ENCODE assay signal across 9 cellular contexts in the genomic region with DNA sequence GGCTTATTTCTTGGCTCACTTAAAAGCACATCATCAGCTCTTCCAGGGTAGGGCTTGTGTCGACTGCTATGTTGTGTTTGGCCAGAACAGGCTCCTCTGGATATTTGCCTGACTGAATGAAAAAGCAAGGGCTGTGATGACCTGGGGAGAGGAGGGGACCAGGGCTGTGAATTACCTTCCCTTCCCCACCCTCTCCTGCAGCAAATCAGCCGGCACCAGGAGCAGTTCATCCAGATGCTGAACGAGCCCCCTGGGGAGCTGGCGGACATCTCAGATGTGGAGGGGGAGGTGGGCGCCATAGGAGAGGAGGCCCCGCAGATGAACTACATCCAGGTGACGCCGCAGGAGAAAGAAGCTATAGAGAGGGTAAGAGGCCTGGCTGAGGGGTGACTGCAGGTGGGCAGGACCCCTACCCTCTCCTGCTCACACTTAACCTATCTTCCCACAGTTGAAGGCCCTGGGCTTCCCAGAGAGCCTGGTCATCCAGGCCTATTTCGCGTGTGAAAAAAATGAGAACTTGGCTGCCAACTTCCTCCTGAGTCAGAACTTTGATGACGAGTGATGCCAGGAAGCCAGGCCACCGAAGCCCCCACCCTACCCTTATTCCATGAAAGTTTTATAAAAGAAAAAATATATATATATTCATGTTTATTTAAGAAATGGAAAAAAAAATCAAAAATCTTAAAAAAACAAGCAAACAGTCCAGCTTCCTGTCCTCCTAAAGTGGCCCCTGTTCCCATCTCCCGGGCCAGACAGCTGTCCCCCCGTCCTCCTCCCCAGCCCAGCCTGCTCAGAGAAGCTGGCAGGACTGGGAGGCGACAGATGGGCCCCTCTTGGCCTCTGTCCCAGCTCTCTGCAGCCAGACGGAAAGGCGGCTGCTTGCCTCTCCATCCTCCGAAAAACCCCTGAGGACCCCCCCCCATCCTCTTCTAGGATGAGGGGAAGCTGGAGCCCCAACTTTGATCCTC. TPM values are rescaled to one million over a fixed set of nuclear protein-coding genes. Genes with fewer than 3 reads are reported as not detected.
DNase-seq lines count a peak whose midpoint lies in the region; TF ChIP-seq lines count a peak whose summit lies in the region.
"Had no signal": no experiment of that assay in that cellular context is flagged by ENCODE, and none has a peak within 500 bp of the region (broad histone marks: within the 10 kb centered on the region; RNA-seq: fewer than 3 reads in every experiment).

No MANE protein-coding gene starts in this region.

- H3K9me3 Mint-ChIP-seq in mesothelial cell of epicardium, result no peaks in the 10 kb centered on the region

- TF ChIP-seq CTCF in cardiac fibroblast (IDR thresholded peaks at IDR 0.05; ENCODE audit: low read depth, low read length) (no peak), mesothelial cell of epicardium (IDR thresholded peaks at IDR 0.05; ENCODE audit: unreplicated experiment) (no peak), lower leg skin (IDR thresholded peaks at IDR 0.05) (no peak)

- H3K4me1 Mint-ChIP-seq in mesothelial cell of epicardium, result peaks cover 28% of the 10 kb centered on the region

- H3K27ac Mint-ChIP-seq in mesothelial cell of epicardium, result peak overlapping the region; percentile 66

- intact Hi-C loops in lower leg skin (cut with DNase I; ENCODE audit: low total_unique reads), result no loop called here

- WGBS in lower leg skin, 2 donors, result 45 to 52% methylated on average over 18 of the region's 18 CpGs

- peak; percentile 84 for DNase-seq in CD1c-positive myeloid dendritic cell (ENCODE audit: extremely low spot score)
- DNase-seq in NCI-H1694 (lab: John Stamatoyannopoulos, UW), result peak; percentile 83
- peak; percentile 89 to 92 for DNase-seq in cardiac fibroblast (ENCODE audit: low read depth in 2 of 2)
- no peak for DNase-seq in mesothelial cell of epicardium (ENCODE audit: low spot score in 2 of 2, unreplicated experiment in 2 of 2)
- DNase-seq in lower leg skin (ENCODE audit: low spot score in 2 of 2), result no peak
- no peak for DNase-seq in HuH-7 (ENCODE audit: low spot score)
- no peak for DNase-seq in NCI-H187 (lab: John Stamatoyannopoulos, UW)
- no peak for DNase-seq in activated CD4-positive, CD25-positive, alpha-beta regulatory T cell treated with anti-CD3 and anti-CD28 coated beads, Interleukin-2, amount 50 U/mL, for 72 hours

- no peak for TF ChIP-seq POLR2A in lower leg skin (IDR thresholded peaks at IDR 0.05)

- H3K4me3 ChIP-seq in cardiac fibroblast (replicated peaks in 1 of 2; ENCODE audit: low read depth in 2 of 2, low read length in 2 of 2) (no peak overlapping the region), lower leg skin (ENCODE audit: low read depth, poor library complexity, severe bottlenecking) (no peak overlapping the region)

- H3K27me3 Mint-ChIP-seq in mesothelial cell of epicardium (ENCODE audit: low read depth), result no peaks in the 10 kb centered on the region

- peaks cover 26% of the 10 kb centered on the region for H3K36me3 Mint-ChIP-seq in mesothelial cell of epicardium

- no peak overlapping the region for H3K4me3 Mint-ChIP-seq in mesothelial cell of epicardium

RNA-seq across cellular contexts. Expression of a gene that starts 4.3 kb away (rescaled TPM):
- 18.7 to 19.1 TPM (median 18.8 TPM) in 3 replicates for total RNA-seq in mesothelial cell of epicardium
- total RNA-seq in lower leg skin, result 10 to 100 TPM; 21.8 to 42.3 (median 29.7) TPM

RNA-seq across cellular contexts. Expression of a gene that starts 7.1 kb away (rescaled TPM):
- 78.6 to 87.4 TPM (median 80.7 TPM) in 3 replicates for total RNA-seq in mesothelial cell of epicardium
- 100 to 1,000 TPM; 101 to 128 (median 105) TPM for total RNA-seq in lower leg skin

RNA-seq across cellular contexts. Expression of a gene that starts 14.4 kb away (rescaled TPM):
- total RNA-seq in mesothelial cell of epicardium, result 863 to 886 TPM (median 869 TPM) in 3 replicates
- total RNA-seq in lower leg skin, result 100 to 1,000 TPM; 171 to 350 (median 229) TPM

RNA-seq across cellular contexts. Expression of a gene that starts 16.6 kb away (rescaled TPM):
- total RNA-seq in mesothelial cell of epicardium (0.16 TPM in 1 of 3 replicates, not detected in the others), lower leg skin (under 1 TPM in 1 of 4 donors, not detected in 3; 0.32 TPM)
- total RNA-seq: activated CD8-positive, alpha-beta memory T cell treated with anti-CD3 and anti-CD28 coated beads for 36 hours had no signal

RNA-seq across cellular contexts. Expression of a gene that starts 19.3 kb away (rescaled TPM):
- total RNA-seq in mesothelial cell of epicardium (54.5 to 58.4 TPM (median 58.3 TPM) in 3 replicates), lower leg skin (10 to 100 TPM; 45.9 to 71.4 (median 55.9) TPM)

Comparison
In these comparisons a context has a peak if more than half of its experiments do, and no peak if none do; other contexts are left out.
1. DNase-seq: peak in CD1c-positive myeloid dendritic cell (single experiment), NCI-H1694 (single experiment) and cardiac fibroblast (2 of 2); none in mesothelial cell of epicardium (0 of 2), lower leg skin (0 of 2), HuH-7 (single experiment), NCI-H187 (0 of 2) and activated CD4-positive, CD25-positive, alpha-beta regulatory T cell treated with anti-CD3 and anti-CD28 coated beads, Interleukin-2, amount 50 U/mL, for 72 hours (single experiment).